Comparison of ENCODE assay signal across 15 cellular contexts in genomic region chr1:29646161-29646775, GRCh38.
"Had no signal": no experiment of that assay in that cellular context is flagged by ENCODE, and none has a peak within 500 bp of the region (broad histone marks: within the 10 kb centered on the region; RNA-seq: fewer than 3 reads in every experiment).

No MANE protein-coding gene starts in this region.

- H3K9me3 Mint-ChIP-seq: activated naive CD4-positive, alpha-beta T cell treated with anti-CD3 and anti-CD28 coated beads, Interleukin-2, amount 10 ng/mL, durations not matched to agents 7 days and 5 days; activated T-helper 17 cell treated with anti-CD3 and anti-CD28 coated beads, Interleukin-2, amount 50 U/mL, for 72 hours; mesothelial cell of epicardium; stimulated activated naive B cell treated with anti-CD40 and anti-IgM and Interleukin-4, amounts not matched to agents 10 μg/mL and 1 μg/mL and 100 μg/mL, for 72 hours; T-helper 2 cell treated with Interferon-gamma antibody and Interleukin-4, amounts not matched to agents 5 μg/mL and 100 μg/mL, for 36 hours had no signal

- H3K27ac Mint-ChIP-seq: activated naive CD4-positive, alpha-beta T cell treated with anti-CD3 and anti-CD28 coated beads, Interleukin-2, amount 10 ng/mL, durations not matched to agents 7 days and 5 days; activated T-helper 17 cell treated with anti-CD3 and anti-CD28 coated beads, Interleukin-2, amount 50 U/mL, for 72 hours; mesothelial cell of epicardium; stimulated activated naive B cell treated with anti-CD40 and anti-IgM and Interleukin-4, amounts not matched to agents 10 μg/mL and 1 μg/mL and 100 μg/mL, for 72 hours; T-helper 2 cell treated with Interferon-gamma antibody and Interleukin-4, amounts not matched to agents 5 μg/mL and 100 μg/mL, for 36 hours had no signal

- H3K4me3 Mint-ChIP-seq: activated naive CD4-positive, alpha-beta T cell treated with anti-CD3 and anti-CD28 coated beads, Interleukin-2, amount 10 ng/mL, durations not matched to agents 7 days and 5 days; activated T-helper 17 cell treated with anti-CD3 and anti-CD28 coated beads, Interleukin-2, amount 50 U/mL, for 72 hours; mesothelial cell of epicardium; naive B cell; stimulated activated naive B cell treated with anti-CD40 and anti-IgM and Interleukin-4, amounts not matched to agents 10 μg/mL and 1 μg/mL and 100 μg/mL, for 72 hours; T-helper 2 cell treated with Interferon-gamma antibody and Interleukin-4, amounts not matched to agents 5 μg/mL and 100 μg/mL, for 36 hours had no signal

- ATAC-seq: activated CD4-positive, CD25-positive, alpha-beta regulatory T cell treated with anti-CD3 and anti-CD28 coated beads, Interleukin-2, amount 50 U/mL, for 24 hours; activated T-helper 17 cell treated with anti-CD3 and anti-CD28 coated beads, Interleukin-2, amount 50 U/mL, for 72 hours; right lobe of liver; stimulated activated naive B cell treated with anti-CD40 and anti-IgM and Interleukin-4, amounts not matched to agents 10 μg/mL and 1 μg/mL and 100 μg/mL, for 72 hours had no signal

- H3K4me1 Mint-ChIP-seq: activated naive CD4-positive, alpha-beta T cell treated with anti-CD3 and anti-CD28 coated beads, Interleukin-2, amount 10 ng/mL, durations not matched to agents 7 days and 5 days; activated T-helper 17 cell treated with anti-CD3 and anti-CD28 coated beads, Interleukin-2, amount 50 U/mL, for 72 hours; mesothelial cell of epicardium; naive B cell had no signal

- H3K36me3 Mint-ChIP-seq: activated naive CD4-positive, alpha-beta T cell treated with anti-CD3 and anti-CD28 coated beads, Interleukin-2, amount 10 ng/mL, durations not matched to agents 7 days and 5 days; mesothelial cell of epicardium; naive B cell; stimulated activated naive B cell treated with anti-CD40 and anti-IgM and Interleukin-4, amounts not matched to agents 10 μg/mL and 1 μg/mL and 100 μg/mL, for 72 hours had no signal

- DNase-seq: activated CD4-positive, alpha-beta T cell treated with anti-CD3 and anti-CD28 coated beads, Interleukin-2, amount 50 U/mL, for 48 hours; activated naive CD4-positive, alpha-beta T cell treated with anti-CD3 and anti-CD28 coated beads, Interleukin-2, amount 10 ng/mL, durations not matched to agents 7 days and 5 days; activated T-cell treated with anti-CD3 and anti-CD28 coated beads for 4 hours; caudate nucleus; cortex of kidney; effector memory CD4-positive, alpha-beta T cell; naive B cell; spleen; stimulated activated CD4-positive, alpha-beta T cell treated with anti-CD3 and anti-CD28 coated beads, Interleukin-1b, Interleukin-23, amount 100 ng/mL, for 48 hours; stimulated activated naive B cell treated with anti-CD40 and anti-IgM and Interleukin-4, amounts not matched to agents 10 μg/mL and 1 μg/mL and 100 μg/mL, for 72 hours had no signal
